In genomic region chr19:47035495-47036232, GRCh38 we compare ENCODE assay signal across 8 cellular contexts. TPM values are rescaled to one million over a fixed set of nuclear protein-coding genes. Genes with fewer than 3 reads are reported as not detected.
A peak's percentile ranks its signal among the peaks of the same experiment; 100 is the strongest.
DNase-seq lines count a peak whose midpoint lies in the region; ATAC-seq, FAIRE-seq and TF ChIP-seq lines count a peak whose summit lies in the region.

No MANE protein-coding gene starts in this region.

- 0 to 1% (median 1%) methylated on average over 34 of the region's 34 CpGs for WGBS in small intestine, 3 donors

- peak overlapping the region; percentile 77 for H3K27ac ChIP-seq in VCaP
- H3K27ac ChIP-seq in small intestine (ENCODE audit: low read depth in 1 of 2, low read length in 1 of 2): peak overlapping the region in 1 of 2 donors; percentile 40

- H3K36me3 ChIP-seq in small intestine (ENCODE audit: control insufficient read depth in 2 of 2, insufficient read depth in 2 of 2, low read length in 2 of 2): no peaks in the 10 kb centered on the region

- no peaks in the 10 kb centered on the region for H3K4me1 ChIP-seq in small intestine (ENCODE audit: control insufficient read depth in 2 of 2, insufficient read depth in 1 of 2, low read depth in 1 of 2, low read length in 1 of 2)

- DNase-seq in NCI-H2081 (lab: John Stamatoyannopoulos, UW): peak; percentile 79 to 82
- no peak for DNase-seq in NCI-H2081 treated with DMSO at 0.1 percent for 48 hours (lab: John Stamatoyannopoulos, UW)
- peak; percentile 75 for DNase-seq in NCI-H2196 (lab: John Stamatoyannopoulos, UW; ENCODE audit: unreplicated experiment)
- DNase-seq in T47D (ENCODE audit: low read depth in 1 of 2, low spot score in 1 of 2): peak; percentile 86 to 94
- peak; percentile 95 for DNase-seq in iPS-NIHi7 (ENCODE audit: extremely low spot score)
- peak; percentile 83 for DNase-seq in small intestine

- ATAC-seq in HG03064 (IDR thresholded peaks at IDR 0.05; ENCODE audit: low read depth, unreplicated experiment): peak; percentile 73

- FAIRE-seq in small intestine (lab: Jason Lieb, UNC): no peak

- H3K4me3 ChIP-seq in small intestine (ENCODE audit: low read depth in 1 of 2, low read length in 2 of 2): peak overlapping the region; percentile 12 to 18

- H3K27me3 ChIP-seq in small intestine (ENCODE audit: control insufficient read depth in 2 of 2, insufficient read depth in 2 of 2, low read length in 2 of 2): no peaks in the 10 kb centered on the region

- in situ Hi-C loops in T47D (cut with HindIII; ENCODE audit: low pct_unique_long_range_greater_than_20kb, low sequenced_read_pairs): no loop called here

- TF ChIP-seq CTCF in VCaP (conservative IDR thresholded peaks at IDR 0.05): peak; percentile 97

- H3K9me3 ChIP-seq in small intestine (ENCODE audit: control insufficient read depth, low read depth): no peaks in the 10 kb centered on the region

RNA-seq across cellular contexts. Expression of gene TMEM160, which starts 12.8 kb away (rescaled TPM):
- polyA plus RNA-seq in small intestine: 10 to 100 TPM in 2 of 3 donors, 1 to 10 TPM in 1; 5.1 to 70.3 (median 13.1) TPM

RNA-seq across cellular contexts. Expression of gene NPAS1, which starts 16.0 kb away (rescaled TPM):
- polyA plus RNA-seq in small intestine: under 1 TPM in 1 of 3 donors, not detected in 2; 0.24 TPM
